9 cellular contexts compared by ENCODE assay signal in genomic region chr1:51058863-51059262, GRCh38. TPM values are rescaled to one million over a fixed set of nuclear protein-coding genes. Genes with fewer than 3 reads are reported as not detected.
DNase-seq lines count a peak whose midpoint lies in the region; ATAC-seq and TF ChIP-seq lines count a peak whose summit lies in the region.
"Had no signal": no experiment of that assay in that cellular context is flagged by ENCODE, and none has a peak within 500 bp of the region (broad histone marks: within the 10 kb centered on the region; RNA-seq: fewer than 3 reads in every experiment).

No MANE protein-coding gene starts in this region.

- no peak overlapping the region for H3K9ac ChIP-seq in Karpas-422 (ENCODE audit: low read length)

- H3K79me2 ChIP-seq in Karpas-422 (ENCODE audit: low read length): no peaks in the 10 kb centered on the region

- ATAC-seq in GM18511 (IDR thresholded peaks at IDR 0.05; ENCODE audit: unreplicated experiment) (no peak), GM21423 (IDR thresholded peaks at IDR 0.05; ENCODE audit: unreplicated experiment) (no peak)
- ATAC-seq: sciatic nerve had no signal

- H3K27ac ChIP-seq in Karpas-422 (ENCODE audit: low read length) (no peak overlapping the region), right atrium auricular region (no peak overlapping the region)

- H3K4me3 ChIP-seq in GM12865 (ENCODE audit: low read depth, low read length) (no peak overlapping the region), Karpas-422 (ENCODE audit: low read length) (no peak overlapping the region), right atrium auricular region (no peak overlapping the region)

- no peak overlapping the region for H3K4me2 ChIP-seq in Karpas-422 (ENCODE audit: low read depth, low read length, poor library complexity, severe bottlenecking)

- DNase-seq in GM12865 (ENCODE audit: low read depth) (peak; percentile 76), Karpas-422 (peak; percentile 84), chondrocyte (ENCODE audit: low spot score) (no peak), neural crest cell (ENCODE audit: low read depth, low spot score) (no peak), right atrium auricular region (ENCODE audit: low spot score) (no peak)
- DNase-seq: glutamatergic neuron had no signal

- peaks cover 2% of the 10 kb centered on the region for H3K36me3 Mint-ChIP-seq in chondrocyte (ENCODE audit: low read depth)
- H3K36me3 Mint-ChIP-seq in neural crest cell (ENCODE audit: low read depth): no peaks in the 10 kb centered on the region

- H3K9me2 ChIP-seq in Karpas-422 (replicated peaks; ENCODE audit: insufficient read depth, low read length): no peaks in the 10 kb centered on the region

- no peaks in the 10 kb centered on the region for H3K27me3 ChIP-seq in Karpas-422 (ENCODE audit: low read length)
- H3K27me3 ChIP-seq in right atrium auricular region: no peaks in the 10 kb centered on the region

- H3K4me1 Mint-ChIP-seq in chondrocyte (ENCODE audit: low read depth) (peaks cover 25% of the 10 kb centered on the region), neural crest cell (no peaks in the 10 kb centered on the region)

- H3K9me3 ChIP-seq in Karpas-422 (ENCODE audit: low read length): no peaks in the 10 kb centered on the region; the same call in 1 of the 2 replicates
- H3K9me3 ChIP-seq in right atrium auricular region: peaks cover 0 to 29% of the 10 kb centered on the region in 2 donors

- H3K27me3 Mint-ChIP-seq in chondrocyte (ENCODE audit: low read depth) (peaks cover 3% of the 10 kb centered on the region), neural crest cell (ENCODE audit: low read depth) (peaks cover 22% of the 10 kb centered on the region)

- no peak overlapping the region for H2AFZ ChIP-seq in Karpas-422 (ENCODE audit: low read length)

- no peaks in the 10 kb centered on the region for H4K20me1 ChIP-seq in Karpas-422 (ENCODE audit: insufficient read depth, low read depth, low read length)

- H3K4me1 ChIP-seq in Karpas-422 (ENCODE audit: low read length) (peaks cover 8% of the 10 kb centered on the region), right atrium auricular region (no peaks in the 10 kb centered on the region)

- no peak overlapping the region for H3K27ac Mint-ChIP-seq in chondrocyte (ENCODE audit: unreplicated experiment)
- H3K27ac Mint-ChIP-seq in neural crest cell (ENCODE audit: unreplicated experiment): no peak overlapping the region

- H3K36me3 ChIP-seq in Karpas-422 (ENCODE audit: insufficient read depth, low read length): no peaks in the 10 kb centered on the region
- no peaks in the 10 kb centered on the region for H3K36me3 ChIP-seq in right atrium auricular region

- H3K9me3 Mint-ChIP-seq in chondrocyte (ENCODE audit: low read depth) (peaks cover 18% of the 10 kb centered on the region), neural crest cell (peaks cover 12% of the 10 kb centered on the region)

- TF ChIP-seq CTCF in GM12865 (IDR thresholded peaks at IDR 0.05; ENCODE audit: insufficient read depth, low read depth, low read length, missing control alignments) (peak; percentile 80), chondrocyte (IDR thresholded peaks at IDR 0.05) (peak; percentile 64), neural crest cell (conservative IDR thresholded peaks at IDR 0.05) (peak; percentile 48), right atrium auricular region (IDR thresholded peaks at IDR 0.05) (no peak)

- H3K4me3 Mint-ChIP-seq in chondrocyte (ENCODE audit: unreplicated experiment) (no peak overlapping the region), neural crest cell (no peak overlapping the region)

RNA-seq across cellular contexts. Expression of gene C1orf185, which starts 43.2 kb away (rescaled TPM):
- total RNA-seq in Karpas-422 (2014; rRNA removed; shearing (Covaris generic); ENCODE audit: low replicate concordance): not detected in 2 replicates
- total RNA-seq in chondrocyte (not detected in 3 replicates), neural crest cell (not detected in 2 replicates), right atrium auricular region (not detected)
- total RNA-seq: sciatic nerve had no signal

Comparison
In these comparisons a context has a peak if more than half of its experiments do, and no peak if none do; other contexts are left out.
1. DNase-seq: peak in GM12865 (single experiment) and Karpas-422 (single experiment); none in chondrocyte (single experiment), neural crest cell (single experiment) and right atrium auricular region (single experiment).
2. CTCF ChIP-seq: peak in GM12865 (single experiment), chondrocyte (single experiment) and neural crest cell (single experiment); none in right atrium auricular region (0 of 2).